Comparison of ENCODE assay signal across 1 cellular context in the genomic region with DNA sequence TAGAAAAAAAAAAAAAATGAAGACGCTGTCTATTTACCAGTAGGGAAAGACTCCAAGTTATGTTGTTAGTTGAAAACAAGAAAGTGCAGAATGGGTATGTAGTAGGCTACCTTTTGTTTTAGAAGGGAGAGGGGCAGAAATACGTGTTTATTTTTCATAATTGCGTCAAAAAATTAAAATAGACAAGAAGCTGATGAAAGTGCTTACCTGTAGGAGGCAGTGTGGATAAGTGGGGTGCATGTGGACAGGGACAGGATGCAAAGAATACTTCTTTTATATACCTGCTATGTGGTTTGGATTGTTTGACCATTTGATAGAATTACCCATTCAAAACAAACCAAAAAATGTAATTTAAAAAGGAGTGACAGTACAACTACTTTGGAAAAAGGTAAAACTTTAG.
TF ChIP-seq lines count a peak whose summit lies in the region.

No MANE protein-coding gene starts in this region.

TF ChIP-seq in WTC11, 78 proteins besides CTCF, POLR2A, EP300 and RAD21 (continued from another document):
- TF ChIP-seq, protein P1, sequence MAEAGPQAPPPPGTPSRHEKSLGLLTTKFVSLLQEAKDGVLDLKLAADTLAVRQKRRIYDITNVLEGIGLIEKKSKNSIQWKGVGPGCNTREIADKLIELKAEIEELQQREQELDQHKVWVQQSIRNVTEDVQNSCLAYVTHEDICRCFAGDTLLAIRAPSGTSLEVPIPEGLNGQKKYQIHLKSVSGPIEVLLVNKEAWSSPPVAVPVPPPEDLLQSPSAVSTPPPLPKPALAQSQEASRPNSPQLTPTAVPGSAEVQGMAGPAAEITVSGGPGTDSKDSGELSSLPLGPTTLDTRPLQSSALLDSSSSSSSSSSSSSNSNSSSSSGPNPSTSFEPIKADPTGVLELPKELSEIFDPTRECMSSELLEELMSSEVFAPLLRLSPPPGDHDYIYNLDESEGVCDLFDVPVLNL (CRISPR knock-in tag; IDR thresholded peaks at IDR 0.05; ENCODE audit: borderline replicate concordance, low read depth): no peak
- TF ChIP-seq SMAD3 (CRISPR knock-in tag; IDR thresholded peaks at IDR 0.05; ENCODE audit: borderline replicate concordance): no peak
